In the genomic region with DNA sequence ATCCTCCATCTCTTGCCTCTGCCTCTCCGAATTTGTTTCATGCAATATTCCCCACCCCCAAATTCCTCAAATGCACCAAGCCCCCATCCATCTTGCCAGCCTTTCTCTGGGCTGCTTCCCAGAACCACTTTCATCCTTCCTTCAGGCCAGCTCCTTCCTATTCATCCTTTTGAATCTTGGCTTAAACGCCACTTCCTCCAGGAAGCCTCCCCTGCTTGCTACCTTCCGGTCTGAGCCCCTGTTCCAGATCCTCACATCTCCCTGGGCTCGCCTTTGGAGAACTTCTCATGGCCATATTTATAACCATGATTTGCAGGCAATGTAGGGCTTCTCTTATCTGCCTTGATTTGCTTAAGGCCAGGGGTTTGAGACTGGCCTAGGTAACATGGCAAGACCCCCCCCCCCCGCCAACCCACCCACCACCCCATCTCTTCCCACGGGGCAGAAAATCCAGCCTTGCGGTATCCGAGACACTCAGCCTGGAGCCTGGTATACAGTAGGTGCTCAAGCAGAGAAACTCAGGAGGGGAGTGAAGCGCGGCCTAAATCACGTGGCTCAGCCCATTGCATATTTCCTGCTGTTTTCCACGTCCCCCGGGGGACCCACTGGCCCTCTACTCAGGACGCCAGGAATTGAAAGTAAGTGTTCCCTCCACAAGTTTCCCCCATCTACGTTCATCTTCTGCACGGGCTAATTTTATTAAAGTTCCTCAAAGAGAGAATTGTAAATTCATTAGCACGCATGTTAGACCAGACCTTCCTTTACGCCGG, we compare ENCODE assay signal across 18 cellular contexts.
DNase-seq lines count a peak whose midpoint lies in the region; ATAC-seq and TF ChIP-seq lines count a peak whose summit lies in the region.
"Had no signal": no experiment of that assay in that cellular context is flagged by ENCODE, and none has a peak within 500 bp of the region (broad histone marks: within the 10 kb centered on the region; RNA-seq: fewer than 3 reads in every experiment).

No MANE protein-coding gene starts in this region.

- H3K27me3 Mint-ChIP-seq in brain (no peaks in the 10 kb centered on the region), neural progenitor cell (ENCODE audit: insufficient read depth, low read depth) (peaks cover 8% of the 10 kb centered on the region)

- no peaks in the 10 kb centered on the region for H3K9me3 ChIP-seq in A673 (ENCODE audit: low read depth, low read length, poor library complexity, severe bottlenecking)
- H3K9me3 ChIP-seq in HEK293 (ENCODE audit: control insufficient read depth, insufficient read depth, low read depth, low read length), result no peaks in the 10 kb centered on the region
- no peaks in the 10 kb centered on the region for H3K9me3 ChIP-seq in neural progenitor cell (ENCODE audit: low read depth)
- H3K9me3 ChIP-seq: HAP-1 had no signal

- H3K27me3 ChIP-seq in A673 (replicated peaks; ENCODE audit: insufficient read depth, low read depth, low read length, poor library complexity) (no peaks in the 10 kb centered on the region), neural progenitor cell (no peaks in the 10 kb centered on the region)

- intact Hi-C loops in A673 (cut with micrococcal nuclease; ENCODE audit: unreplicated experiment), result no loop called here

- H3K4me1 ChIP-seq in A673 (ENCODE audit: insufficient read depth, low read length, poor library complexity, severe bottlenecking), result peaks cover 4% of the 10 kb centered on the region
- peaks cover 4% of the 10 kb centered on the region; the same call in 1 of the 2 replicates for H3K4me1 ChIP-seq in HEK293 (ENCODE audit: control insufficient read depth, insufficient read depth, low read length)
- H3K4me1 ChIP-seq in neural progenitor cell, result peaks cover 18% of the 10 kb centered on the region

- H3K36me3 Mint-ChIP-seq in brain (peaks cover 36% of the 10 kb centered on the region), neural progenitor cell (peaks cover 3% of the 10 kb centered on the region)
- H3K36me3 Mint-ChIP-seq: IgD-negative memory B cell had no signal

- ATAC-seq in HG03135 (IDR thresholded peaks at IDR 0.05; ENCODE audit: unreplicated experiment) (no peak), HG02623 (IDR thresholded peaks at IDR 0.05; ENCODE audit: unreplicated experiment) (no peak)
- ATAC-seq: GM12878 had no signal

- no TSS peak for BruUV-seq in A673 (replicated peaks; lab: Mats Ljungman, UMichigan)

- H3K4me2 ChIP-seq in neural progenitor cell, result no peak overlapping the region
- H3K4me2 ChIP-seq: KMS-11 had no signal

- peaks cover 31% of the 10 kb centered on the region for H3F3A ChIP-seq in neural progenitor cell (ENCODE audit: low read depth)

- POLR2A ChIA-PET in A673 (lab: Charles Lee; ENCODE audit: low non-redundant PET), result no interaction called here
- POLR2A ChIA-PET in HEK293 (lab: Yijun Ruan, JAX), result no interaction called here

- H3K27ac Mint-ChIP-seq in brain, result peak overlapping the region; percentile 17 to 78 (median 35)
- H3K27ac Mint-ChIP-seq in neural progenitor cell, result peak overlapping the region; percentile 97
- H3K27ac Mint-ChIP-seq: CD4-positive, alpha-beta T cell; IgD-negative memory B cell had no signal

- H3K9me3 Mint-ChIP-seq in brain (peaks cover 0 to 11% (median 0%) of the 10 kb centered on the region in 5 experiments), neural progenitor cell (no peaks in the 10 kb centered on the region)
- H3K9me3 Mint-ChIP-seq: CD4-positive, alpha-beta T cell had no signal

- H3K4me3 ChIP-seq in A673 (ENCODE audit: low read depth, low read length, poor library complexity, severe bottlenecking) (no peak overlapping the region), HEK293 (ENCODE audit: low read depth, low read length) (no peak overlapping the region), neural progenitor cell (no peak overlapping the region)
- H3K4me3 ChIP-seq: GM12878, HAP-1 had no signal

- H2AFZ ChIP-seq in neural progenitor cell (replicated peaks), result no peak overlapping the region

- H3K36me3 ChIP-seq in A673 (ENCODE audit: insufficient read depth, low read length, poor library complexity, severe bottlenecking) (no peaks in the 10 kb centered on the region), HEK293 (ENCODE audit: control insufficient read depth in 2 of 2, insufficient read depth in 1 of 2, low read length in 2 of 2) (no peaks in the 10 kb centered on the region), neural progenitor cell (no peaks in the 10 kb centered on the region)
- H3K36me3 ChIP-seq: HAP-1 had no signal

- H3K4me1 Mint-ChIP-seq in brain (peaks cover 29% of the 10 kb centered on the region), neural progenitor cell (peaks cover 40% of the 10 kb centered on the region)

- no peaks in the 10 kb centered on the region for H3K79me2 ChIP-seq in neural progenitor cell (ENCODE audit: low read depth)

- CTCF ChIA-PET in A673 (lab: Charles Lee) (no interaction called here), HEK293 (lab: Yijun Ruan, JAX) (interaction anchor here (1.1 kb wide), 1 partner anchor 140 kb away, joined by 3 read pairs; no protein-coding TSS in a partner anchor)

- H4K20me1 ChIP-seq in neural progenitor cell (ENCODE audit: low read depth), result no peaks in the 10 kb centered on the region

- TF ChIP-seq CTCF in A673 (conservative IDR thresholded peaks at IDR 0.05; ENCODE audit: low read depth, low read length), result no peak
- no peak for TF ChIP-seq CTCF in HEK293 (tag by site-specific recombination; IDR thresholded peaks at IDR 0.05)
- TF ChIP-seq CTCF in brain (conservative IDR thresholded peaks at IDR 0.05), result no peak
- TF ChIP-seq CTCF in neural progenitor cell (IDR thresholded peaks at IDR 0.05), result no peak

- no peak overlapping the region for H3K4me3 Mint-ChIP-seq in brain
- peak overlapping the region; percentile 11 for H3K4me3 Mint-ChIP-seq in neural progenitor cell
- H3K4me3 Mint-ChIP-seq: CD4-positive, alpha-beta T cell; IgD-negative memory B cell had no signal

- DNase-seq in A673 (ENCODE audit: low spot score) (peak; percentile 48), neural progenitor cell (ENCODE audit: low spot score) (no peak), NCI-H1048 (lab: John Stamatoyannopoulos, UW) (no peak), DMS53 (lab: John Stamatoyannopoulos, UW) (no peak)
- DNase-seq: AML-193; C1 segment of cervical spinal cord; Calu3; CD4-positive, alpha-beta T cell; DMS 273 treated with DMSO at 0.1 percent for 48 hours; DMS79 had no signal

- H3K27ac ChIP-seq in A673 (ENCODE audit: low read depth, low read length, poor library complexity, severe bottlenecking), result no peak overlapping the region
- no peak overlapping the region for H3K27ac ChIP-seq in HEK293 (ENCODE audit: extremely low read depth, low read depth, low read length)
- no peak overlapping the region for H3K27ac ChIP-seq in neural progenitor cell
- H3K27ac ChIP-seq: KMS-11 had no signal

- no peak overlapping the region for H3K9ac ChIP-seq in neural progenitor cell
- H3K9ac ChIP-seq: KMS-11 had no signal

TF ChIP-seq in HEK293, 187 proteins besides CTCF, POLR2A, EP300 and RAD21:
- no peak for TF ChIP-seq ZBTB20 (tag by site-specific recombination; IDR thresholded peaks at IDR 0.05)
- TF ChIP-seq, protein P1, sequence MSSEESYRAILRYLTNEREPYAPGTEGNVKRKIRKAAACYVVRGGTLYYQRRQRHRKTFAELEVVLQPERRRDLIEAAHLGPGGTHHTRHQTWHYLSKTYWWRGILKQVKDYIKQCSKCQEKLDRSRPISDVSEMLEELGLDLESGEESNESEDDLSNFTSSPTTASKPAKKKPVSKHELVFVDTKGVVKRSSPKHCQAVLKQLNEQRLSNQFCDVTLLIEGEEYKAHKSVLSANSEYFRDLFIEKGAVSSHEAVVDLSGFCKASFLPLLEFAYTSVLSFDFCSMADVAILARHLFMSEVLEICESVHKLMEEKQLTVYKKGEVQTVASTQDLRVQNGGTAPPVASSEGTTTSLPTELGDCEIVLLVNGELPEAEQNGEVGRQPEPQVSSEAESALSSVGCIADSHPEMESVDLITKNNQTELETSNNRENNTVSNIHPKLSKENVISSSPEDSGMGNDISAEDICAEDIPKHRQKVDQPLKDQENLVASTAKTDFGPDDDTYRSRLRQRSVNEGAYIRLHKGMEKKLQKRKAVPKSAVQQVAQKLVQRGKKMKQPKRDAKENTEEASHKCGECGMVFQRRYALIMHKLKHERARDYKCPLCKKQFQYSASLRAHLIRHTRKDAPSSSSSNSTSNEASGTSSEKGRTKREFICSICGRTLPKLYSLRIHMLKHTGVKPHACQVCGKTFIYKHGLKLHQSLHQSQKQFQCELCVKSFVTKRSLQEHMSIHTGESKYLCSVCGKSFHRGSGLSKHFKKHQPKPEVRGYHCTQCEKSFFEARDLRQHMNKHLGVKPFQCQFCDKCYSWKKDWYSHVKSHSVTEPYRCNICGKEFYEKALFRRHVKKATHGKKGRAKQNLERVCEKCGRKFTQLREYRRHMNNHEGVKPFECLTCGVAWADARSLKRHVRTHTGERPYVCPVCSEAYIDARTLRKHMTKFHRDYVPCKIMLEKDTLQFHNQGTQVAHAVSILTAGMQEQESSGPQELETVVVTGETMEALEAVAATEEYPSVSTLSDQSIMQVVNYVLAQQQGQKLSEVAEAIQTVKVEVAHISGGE (tag by site-specific recombination; conservative IDR thresholded peaks at IDR 0.05; ENCODE audit: low read depth), result peak; percentile 80
TF ChIP-seq in HEK293: peak in this region for 1.
